ENCODE assay signal across 33 cellular contexts in the genomic region with DNA sequence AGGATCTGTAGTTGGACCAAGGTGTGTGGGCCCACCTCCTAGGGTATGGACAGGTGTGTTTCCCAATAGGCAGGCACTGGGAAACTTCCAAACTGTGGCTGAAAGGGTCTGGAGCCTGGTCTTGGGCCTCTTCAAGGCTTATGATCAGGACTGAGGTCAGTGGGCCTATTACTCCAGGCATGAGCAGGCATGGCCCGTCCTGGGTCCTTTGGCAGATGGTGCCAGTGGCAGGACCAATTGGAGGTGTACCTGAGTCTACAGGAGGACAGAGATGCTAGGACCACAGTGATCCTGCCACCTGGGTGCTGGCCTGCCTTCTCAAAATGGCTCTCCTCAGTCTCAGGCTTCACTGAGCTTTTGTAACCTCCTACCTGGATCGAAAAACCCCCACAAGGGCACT.
DNase-seq lines count a peak whose midpoint lies in the region; ATAC-seq lines count a peak whose summit lies in the region.
"Had no signal": no experiment of that assay in that cellular context is flagged by ENCODE, and none has a peak within 500 bp of the region (broad histone marks: within the 10 kb centered on the region; RNA-seq: fewer than 3 reads in every experiment).

No MANE protein-coding gene starts in this region.

- H3K36me3 ChIP-seq in neuronal stem cell (replicated peaks in 1 of 2; ENCODE audit: control insufficient read depth in 2 of 2, insufficient read depth in 2 of 2, low read length in 2 of 2) (no peaks in the 10 kb centered on the region), trophoblast cell (ENCODE audit: control insufficient read depth in 1 of 2, insufficient read depth in 2 of 2, low read length in 2 of 2) (no peaks in the 10 kb centered on the region)
- H3K36me3 ChIP-seq: BE2C, BLaER1 had no signal

- H2AFZ ChIP-seq in neuronal stem cell (ENCODE audit: low read length) (no peak overlapping the region), trophoblast cell (ENCODE audit: insufficient read depth, low read length, poor library complexity) (no peak overlapping the region)

- H3K23ac ChIP-seq in neuronal stem cell (ENCODE audit: low read depth, low read length, poor library complexity) (no peak overlapping the region), trophoblast cell (ENCODE audit: low read length) (no peak overlapping the region)

- H3K27ac Mint-ChIP-seq in activated CD4-positive, alpha-beta T cell treated with anti-CD3 and anti-CD28 coated beads, Interleukin-2, amount 10 ng/mL, durations not matched to agents 24 days and 14 days = no peak overlapping the region
- no peak overlapping the region for H3K27ac Mint-ChIP-seq in activated CD4-positive, alpha-beta T cell treated with anti-CD3 and anti-CD28 coated beads for 36 hours
- H3K27ac Mint-ChIP-seq: B cell; CD14-positive monocyte; CD4-positive, alpha-beta memory T cell; CD4-positive, alpha-beta T cell; CD4-positive, CD25-positive, alpha-beta regulatory T cell; CD8-positive, alpha-beta memory T cell; CD8-positive, alpha-beta T cell had no signal

- H2BK5ac ChIP-seq in neuronal stem cell (ENCODE audit: low read length) (peak overlapping the region; percentile 27), trophoblast cell (ENCODE audit: low read depth, low read length, poor library complexity) (no peak overlapping the region)

- no peak overlapping the region for H2BK12ac ChIP-seq in neuronal stem cell (ENCODE audit: low read length)
- no peak overlapping the region for H2BK12ac ChIP-seq in trophoblast cell (ENCODE audit: low read length)

- H3K4ac ChIP-seq in neuronal stem cell (ENCODE audit: low read length) = no peak overlapping the region
- H3K4ac ChIP-seq in trophoblast cell (ENCODE audit: low read depth, low read length) = no peak overlapping the region

- H3K27ac ChIP-seq in neuronal stem cell (replicated peaks; ENCODE audit: low read length) = no peak overlapping the region
- H3K27ac ChIP-seq in trophoblast cell (ENCODE audit: low read depth, low read length) = no peak overlapping the region
- H3K27ac ChIP-seq: 22Rv1; A549; BLaER1; BLaER1 treated with 17β-estradiol and CSF1 and Interleukin-3, amounts not matched to agents 10 nM and 100 nM; C4-2B had no signal

- no peak overlapping the region for H2BK15ac ChIP-seq in neuronal stem cell (ENCODE audit: low read length)

- H3K18ac ChIP-seq in neuronal stem cell (ENCODE audit: low read length) = no peak overlapping the region
- H3K18ac ChIP-seq in trophoblast cell (ENCODE audit: low read length) = no peak overlapping the region

- no peaks in the 10 kb centered on the region for H3K79me2 ChIP-seq in trophoblast cell (ENCODE audit: control insufficient read depth, insufficient read depth, low read length, poor library complexity)

- no peaks in the 10 kb centered on the region for H3K9me3 Mint-ChIP-seq in activated CD4-positive, alpha-beta T cell treated with anti-CD3 and anti-CD28 coated beads, Interleukin-2, amount 10 ng/mL, durations not matched to agents 24 days and 14 days
- H3K9me3 Mint-ChIP-seq in activated CD4-positive, alpha-beta T cell treated with anti-CD3 and anti-CD28 coated beads for 36 hours (ENCODE audit: low read depth) = peaks cover 3% of the 10 kb centered on the region

- H4K8ac ChIP-seq in neuronal stem cell (ENCODE audit: low read depth, low read length) (no peak overlapping the region), trophoblast cell (ENCODE audit: low read depth, low read length) (no peak overlapping the region)

- no peak overlapping the region for H2BK120ac ChIP-seq in neuronal stem cell (ENCODE audit: low read depth, low read length)
- no peak overlapping the region for H2BK120ac ChIP-seq in trophoblast cell (ENCODE audit: insufficient read depth, low read length, poor library complexity)

- H3K27me3 ChIP-seq in neuronal stem cell (ENCODE audit: control insufficient read depth in 3 of 3, insufficient read depth in 3 of 3, low read depth in 1 of 3, low read length in 3 of 3) (no peaks in the 10 kb centered on the region), trophoblast cell (ENCODE audit: insufficient read depth, low read length) (no peaks in the 10 kb centered on the region)
- H3K27me3 ChIP-seq: BE2C; BLaER1; BLaER1 treated with 17β-estradiol and CSF1 and Interleukin-3, amounts not matched to agents 10 nM and 100 nM had no signal

- H3K9ac ChIP-seq in neuronal stem cell (ENCODE audit: low read depth, low read length, poor library complexity) (no peak overlapping the region), trophoblast cell (ENCODE audit: low read length) (peak overlapping the region; percentile 52)
- H3K9ac ChIP-seq: BLaER1; BLaER1 treated with 17β-estradiol and CSF1 and Interleukin-3, amounts not matched to agents 10 nM and 100 nM had no signal

- CTCF ChIA-PET in activated CD4-positive, alpha-beta T cell treated with anti-CD3 and anti-CD28 coated beads for 36 hours (lab: Charles Lee) = interaction anchor here (1.1 kb wide), 1 partner anchor 10 kb away, joined by 3 read pairs; no protein-coding TSS in a partner anchor

- POLR2A ChIA-PET in activated CD4-positive, alpha-beta T cell treated with anti-CD3 and anti-CD28 coated beads for 36 hours (lab: Charles Lee) = no interaction called here

- peak overlapping the region in 1 of 2 donors; percentile 52 for H3K4me3 ChIP-seq in neuronal stem cell (ENCODE audit: low read length in 2 of 2)
- no peak overlapping the region for H3K4me3 ChIP-seq in trophoblast cell (ENCODE audit: low read depth, low read length)
- H3K4me3 ChIP-seq: A549; BLaER1; BLaER1 treated with 17β-estradiol and CSF1 and Interleukin-3, amounts not matched to agents 10 nM and 100 nM had no signal

- H3K4me2 ChIP-seq in neuronal stem cell (ENCODE audit: insufficient read depth, low read length, poor library complexity, severe bottlenecking) (no peak overlapping the region), trophoblast cell (ENCODE audit: low read length) (no peak overlapping the region)
- H3K4me2 ChIP-seq: A549; BLaER1; BLaER1 treated with 17β-estradiol and CSF1 and Interleukin-3, amounts not matched to agents 10 nM and 100 nM had no signal

- H2AK5ac ChIP-seq in neuronal stem cell (ENCODE audit: low read depth, low read length) = no peak overlapping the region
- no peak overlapping the region for H2AK5ac ChIP-seq in trophoblast cell (ENCODE audit: low read length)

- intact Hi-C loops in activated CD4-positive, alpha-beta T cell treated with anti-CD3 and anti-CD28 coated beads, Interleukin-2, amount 10 ng/mL, durations not matched to agents 24 days and 14 days (cut with micrococcal nuclease) = no loop called here
- intact Hi-C loops in activated CD4-positive, alpha-beta T cell treated with anti-CD3 and anti-CD28 coated beads for 36 hours (cut with DNase I, micrococcal nuclease) = no loop called here

- H3K4me3 Mint-ChIP-seq in activated CD4-positive, alpha-beta T cell treated with anti-CD3 and anti-CD28 coated beads, Interleukin-2, amount 10 ng/mL, durations not matched to agents 24 days and 14 days = no peak overlapping the region
- no peak overlapping the region for H3K4me3 Mint-ChIP-seq in activated CD4-positive, alpha-beta T cell treated with anti-CD3 and anti-CD28 coated beads for 36 hours
- H3K4me3 Mint-ChIP-seq: B cell; CD14-positive monocyte; CD4-positive, alpha-beta memory T cell; CD4-positive, alpha-beta T cell; CD4-positive, CD25-positive, alpha-beta regulatory T cell; CD8-positive, alpha-beta memory T cell; CD8-positive, alpha-beta T cell had no signal

- H4K91ac ChIP-seq in neuronal stem cell (ENCODE audit: low read depth, low read length, poor library complexity) (no peak overlapping the region), trophoblast cell (ENCODE audit: low read depth, low read length) (no peak overlapping the region)

- H3K36me3 Mint-ChIP-seq in activated CD4-positive, alpha-beta T cell treated with anti-CD3 and anti-CD28 coated beads, Interleukin-2, amount 10 ng/mL, durations not matched to agents 24 days and 14 days (ENCODE audit: low read depth) = no peaks in the 10 kb centered on the region
- H3K36me3 Mint-ChIP-seq in activated CD4-positive, alpha-beta T cell treated with anti-CD3 and anti-CD28 coated beads for 36 hours (ENCODE audit: low read depth) = no peaks in the 10 kb centered on the region
- H3K36me3 Mint-ChIP-seq: CD14-positive monocyte; CD4-positive, alpha-beta memory T cell; CD4-positive, CD25-positive, alpha-beta regulatory T cell; CD8-positive, alpha-beta T cell had no signal

- H3K14ac ChIP-seq in neuronal stem cell (ENCODE audit: low read length) (no peak overlapping the region), trophoblast cell (ENCODE audit: low read length) (no peak overlapping the region)

- H3K4me1 ChIP-seq in neuronal stem cell (ENCODE audit: control insufficient read depth in 2 of 2, insufficient read depth in 1 of 2, low read depth in 1 of 2, low read length in 2 of 2) (no peaks in the 10 kb centered on the region), trophoblast cell (ENCODE audit: control insufficient read depth in 1 of 2, insufficient read depth in 2 of 2, low read length in 2 of 2) (no peaks in the 10 kb centered on the region)
- H3K4me1 ChIP-seq: A549, BE2C, Caco-2 had no signal

- H3K79me1 ChIP-seq in neuronal stem cell (ENCODE audit: low read depth, low read length) = no peaks in the 10 kb centered on the region
- no peaks in the 10 kb centered on the region for H3K79me1 ChIP-seq in trophoblast cell (ENCODE audit: low read length)

- H4K12ac ChIP-seq in trophoblast cell (ENCODE audit: low read depth, low read length) = no peak overlapping the region

- peak; percentile 37 for DNase-seq in activated CD4-positive, alpha-beta T cell treated with anti-CD3 and anti-CD28 coated beads, Interleukin-2, amount 10 ng/mL, durations not matched to agents 24 days and 14 days
- DNase-seq in activated CD4-positive, alpha-beta T cell treated with anti-CD3 and anti-CD28 coated beads for 36 hours = no peak
- no peak for DNase-seq in neuronal stem cell (ENCODE audit: low spot score)
- no peak for DNase-seq in trophoblast cell
- DNase-seq in activated naive CD4-positive, alpha-beta T cell treated with Interleukin-2 at 50 U/mL for 16 hours = no peak
- DNase-seq: 8988T; ACHN; AML-193; BE2C; C1 segment of cervical spinal cord; Caco-2; Calu3; CD4-positive, alpha-beta memory T cell; CD4-positive, alpha-beta T cell; CD4-positive, CD25-positive, alpha-beta regulatory T cell; CD8-positive, alpha-beta memory T cell; CD8-positive, alpha-beta T cell; COR-L47; DMS 273 treated with DMSO at 0.1 percent for 48 hours; DMS153; DMS53; DMS79; DMS79 treated with DMSO at 0.1 percent for 48 hours; DND-41; EL had no signal

- no peaks in the 10 kb centered on the region for H3K4me1 Mint-ChIP-seq in activated CD4-positive, alpha-beta T cell treated with anti-CD3 and anti-CD28 coated beads, Interleukin-2, amount 10 ng/mL, durations not matched to agents 24 days and 14 days
- H3K4me1 Mint-ChIP-seq in activated CD4-positive, alpha-beta T cell treated with anti-CD3 and anti-CD28 coated beads for 36 hours = no peaks in the 10 kb centered on the region
- H3K4me1 Mint-ChIP-seq: B cell; CD14-positive monocyte; CD4-positive, alpha-beta memory T cell; CD4-positive, CD25-positive, alpha-beta regulatory T cell; CD8-positive, alpha-beta memory T cell had no signal

- H3K27me3 Mint-ChIP-seq in activated CD4-positive, alpha-beta T cell treated with anti-CD3 and anti-CD28 coated beads, Interleukin-2, amount 10 ng/mL, durations not matched to agents 24 days and 14 days = peaks cover 11% of the 10 kb centered on the region
- H3K27me3 Mint-ChIP-seq in activated CD4-positive, alpha-beta T cell treated with anti-CD3 and anti-CD28 coated beads for 36 hours = peaks cover 2% of the 10 kb centered on the region
- H3K27me3 Mint-ChIP-seq: CD4-positive, alpha-beta memory T cell had no signal

- ATAC-seq in activated CD4-positive, alpha-beta T cell treated with anti-CD3 and anti-CD28 coated beads for 36 hours = no peak
- ATAC-seq in HG02610 (IDR thresholded peaks at IDR 0.05; ENCODE audit: unreplicated experiment) = no peak
- ATAC-seq: A549; CD8-positive, alpha-beta T cell had no signal

- H3K9me3 ChIP-seq in neuronal stem cell (replicated peaks in 1 of 2; ENCODE audit: control insufficient read depth in 2 of 2, insufficient read depth in 1 of 2, low read depth in 1 of 2, low read length in 2 of 2) (no peaks in the 10 kb centered on the region), trophoblast cell (ENCODE audit: insufficient read depth, low read depth, low read length) (no peaks in the 10 kb centered on the region)
- H3K9me3 ChIP-seq: A549, BE2C had no signal

- no CpG with 5 or more reads among the region's 2 CpGs for WGBS in neuronal stem cell (ENCODE audit: extremely low coverage in 2 of 2, insufficient read length in 2 of 2, insufficient replicate concordance in 1 of 2), 2 donors
- no CpG with 5 or more reads among the region's 2 CpGs for WGBS in trophoblast cell (ENCODE audit: extremely low coverage, insufficient coverage, insufficient read length)
